Comparison of ENCODE assay signal across 8 cellular contexts in the genomic region with DNA sequence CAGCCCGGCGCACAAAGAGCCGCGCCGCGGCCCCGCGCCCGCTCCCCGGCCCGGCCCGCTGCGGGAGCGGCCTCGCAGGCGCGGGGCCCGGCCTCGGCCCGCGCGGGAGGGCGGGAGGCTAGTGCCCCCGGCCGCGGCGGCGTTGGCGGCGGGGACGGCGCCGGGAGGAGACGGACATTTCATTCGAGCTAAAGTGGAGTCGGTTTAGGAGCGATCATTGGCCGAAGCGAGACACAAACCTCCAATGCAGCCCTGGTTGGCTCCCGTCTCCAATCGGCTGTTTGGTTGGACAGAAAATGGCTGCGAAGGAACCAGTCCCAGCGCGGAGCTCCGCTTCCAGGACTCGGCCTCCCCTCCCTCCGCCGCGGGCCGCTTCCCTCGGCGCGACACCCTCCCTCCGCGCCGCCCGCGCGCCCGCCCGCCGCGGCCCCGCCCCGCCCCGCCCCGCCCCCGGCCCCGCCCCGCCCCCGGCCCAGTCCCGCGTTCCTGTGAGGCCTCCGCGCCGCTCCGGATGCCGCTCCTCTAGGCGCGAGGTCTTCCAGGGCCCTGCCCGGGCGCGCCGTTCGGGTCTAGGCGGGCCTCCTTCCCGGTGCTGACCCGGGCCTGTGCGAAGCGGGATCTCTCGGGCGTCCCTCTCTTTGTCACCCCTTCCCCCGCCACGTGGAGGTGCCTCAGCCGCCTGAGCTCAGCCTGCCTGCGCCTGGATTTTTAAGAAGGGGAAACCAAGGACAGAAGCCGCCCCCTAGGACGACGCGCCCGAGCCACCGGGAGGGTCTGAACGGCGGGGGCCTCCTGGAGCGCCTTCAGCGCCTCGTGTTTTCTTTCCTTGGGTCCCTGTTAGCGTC. TPM values are rescaled to one million over a fixed set of nuclear protein-coding genes. Genes with fewer than 3 reads are reported as not detected.
DNase-seq lines count a peak whose midpoint lies in the region; ATAC-seq and TF ChIP-seq lines count a peak whose summit lies in the region.

Gene NFYB, minus strand, starts transcription at position 309 of the 845 bp plus-strand sequence. CDS start 2,757 bp downstream, outside the sequence.

- peak within 1 kb of the TSS; percentile 74 for H2BK5ac ChIP-seq in mesenchymal stem cell (ENCODE audit: low read depth, low read length, poor library complexity, severe bottlenecking)

- no peaks in the 10 kb centered on the region for H3K27me3 ChIP-seq in mesenchymal stem cell (ENCODE audit: control insufficient read depth in 1 of 2, insufficient read depth in 1 of 2, low read length in 2 of 2)

- DNase-seq in CMK (ENCODE audit: low read depth) (peak; percentile 72), GM20000 (ENCODE audit: low spot score) (peak; percentile 100), HT-29 (ENCODE audit: low spot score) (peak; percentile 95), NOMO-1 (lab: John Stamatoyannopoulos, UW; ENCODE audit: unreplicated experiment in 2 of 2) (peak; percentile 87 to 96), mesenchymal stem cell (peak; percentile 99)
- DNase-seq in activated CD8-positive, alpha-beta memory T cell treated with anti-CD3 and anti-CD28 coated beads for 4 hours (ENCODE audit: low read depth in 2 of 2): peak; percentile 77 to 82
- DNase-seq in effector memory CD8-positive, alpha-beta T cell: peak; percentile 90 to 93 (median 92)
- peak; percentile 82 for DNase-seq in stimulated activated CD8-positive, alpha-beta memory T cell treated with anti-CD3 and anti-CD28 coated beads, Interleukin-12 subunit alpha, Interleukin-12 subunit beta, amount 100 ng/mL, for 4 hours (ENCODE audit: low read depth)

- peak within 1 kb of the TSS; percentile 66 to 88 for H2BK12ac ChIP-seq in mesenchymal stem cell (ENCODE audit: low read length in 2 of 2)

- peak within 1 kb of the TSS; percentile 89 for H3K4me2 ChIP-seq in mesenchymal stem cell (ENCODE audit: low read length, poor library complexity, severe bottlenecking)

- H3K14ac ChIP-seq in mesenchymal stem cell (ENCODE audit: low read length in 2 of 2): peak within 1 kb of the TSS in 1 of 2 experiments; percentile 13

- peak within 1 kb of the TSS; percentile 95 to 99 for H3K4ac ChIP-seq in mesenchymal stem cell (ENCODE audit: low read depth in 1 of 2, low read length in 2 of 2)

- H2AFZ ChIP-seq in mesenchymal stem cell (ENCODE audit: low read depth, low read length): peak within 1 kb of the TSS; percentile 43

- WGBS in mesenchymal stem cell: 1% methylated on average over 75 of the region's 108 CpGs

- H3K4me1 ChIP-seq in mesenchymal stem cell (ENCODE audit: control insufficient read depth, insufficient read depth, low read depth, low read length): peaks cover 8% of the 10 kb centered on the region

- H2BK120ac ChIP-seq in mesenchymal stem cell (ENCODE audit: low read depth, low read length): peak within 1 kb of the TSS; percentile 89

- no peaks in the 10 kb centered on the region for H3K36me3 Mint-ChIP-seq in effector memory CD8-positive, alpha-beta T cell (ENCODE audit: insufficient read depth)

- H3K4me3 Mint-ChIP-seq in effector memory CD8-positive, alpha-beta T cell: peak within 1 kb of the TSS; percentile 62 to 78

- peak within 1 kb of the TSS; percentile 52 for H3K27ac ChIP-seq in mesenchymal stem cell (ENCODE audit: low read length, poor library complexity, severe bottlenecking)

- H3K27me3 Mint-ChIP-seq in effector memory CD8-positive, alpha-beta T cell: no peaks in the 10 kb centered on the region

- H3K36me3 ChIP-seq in mesenchymal stem cell (ENCODE audit: control insufficient read depth in 1 of 2, insufficient read depth in 2 of 2, low read depth in 1 of 2, low read length in 2 of 2): peaks cover 0 to 21% of the 10 kb centered on the region in 2 experiments

- H3K18ac ChIP-seq in mesenchymal stem cell (ENCODE audit: low read depth in 1 of 2, low read length in 2 of 2): peak within 1 kb of the TSS; percentile 88 to 98

- H3K23ac ChIP-seq in mesenchymal stem cell (ENCODE audit: low read length in 2 of 2): peak within 1 kb of the TSS in 1 of 2 experiments; percentile 16

- H3K9me3 ChIP-seq in mesenchymal stem cell (ENCODE audit: control insufficient read depth, low read length): no peaks in the 10 kb centered on the region

- peaks cover 6% of the 10 kb centered on the region for H3K79me1 ChIP-seq in mesenchymal stem cell (replicated peaks; ENCODE audit: low read length, poor library complexity, severe bottlenecking)

- H2AK5ac ChIP-seq in mesenchymal stem cell (ENCODE audit: low read length, severe bottlenecking): peak within 1 kb of the TSS; percentile 77

- H3K4me1 Mint-ChIP-seq in effector memory CD8-positive, alpha-beta T cell (ENCODE audit: low read depth in 2 of 2): peaks cover 3 to 4% of the 10 kb centered on the region in 2 donors

- no peak for TF ChIP-seq CTCF in GM20000 (IDR thresholded peaks at IDR 0.05; ENCODE audit: extremely low read depth, missing control alignments)

- peak within 1 kb of the TSS; percentile 93 for H3K9ac ChIP-seq in mesenchymal stem cell (ENCODE audit: low read length)

- ATAC-seq in effector memory CD8-positive, alpha-beta T cell (replicated peaks): peak; percentile 94

- peak within 1 kb of the TSS; percentile 94 for H4K91ac ChIP-seq in mesenchymal stem cell (ENCODE audit: low read length)

- H3K9me3 Mint-ChIP-seq in effector memory CD8-positive, alpha-beta T cell: no peaks in the 10 kb centered on the region

- peak within 1 kb of the TSS; percentile 94 for H2BK15ac ChIP-seq in mesenchymal stem cell (ENCODE audit: low read depth, poor library complexity, severe bottlenecking)

- H3K4me3 ChIP-seq in mesenchymal stem cell (ENCODE audit: insufficient read depth in 1 of 2, low read depth in 1 of 2, low read length in 2 of 2): peak within 1 kb of the TSS; percentile 74 to 90

- peak within 1 kb of the TSS in 1 of 2 donors; percentile 28 for H3K27ac Mint-ChIP-seq in effector memory CD8-positive, alpha-beta T cell

- H4K8ac ChIP-seq in mesenchymal stem cell (ENCODE audit: low read length): peak within 1 kb of the TSS; percentile 98

RNA-seq across cellular contexts. Expression of gene NFYB, which starts in this region (rescaled TPM):
- 8.8 and 8.9 TPM in 2 replicates for total RNA-seq in HT-29 (2014; rRNA removed; shearing (Covaris generic))
- 11.7 TPM for polyA plus RNA-seq in mesenchymal stem cell (2013, experiment 1 of 2)
- polyA plus RNA-seq in mesenchymal stem cell (2013, experiment 2 of 2): 10.7 TPM

Comparison
In these comparisons a context has a peak if more than half of its experiments do, and no peak if none do; other contexts are left out.
1. Peak in every context shown above with its lines: DNase-seq, ATAC-seq, H3K4me3 ChIP-seq and H3K27ac ChIP-seq.